Comparison of ENCODE assay signal across 12 cellular contexts in genomic region chr4:103400405-103400804, GRCh38.
DNase-seq lines count a peak whose midpoint lies in the region; ATAC-seq and TF ChIP-seq lines count a peak whose summit lies in the region.
"Had no signal": no experiment of that assay in that cellular context is flagged by ENCODE, and none has a peak within 500 bp of the region (broad histone marks: within the 10 kb centered on the region; RNA-seq: fewer than 3 reads in every experiment).

No MANE protein-coding gene starts in this region.

- H3K36me3 ChIP-seq in mammary epithelial cell (ENCODE audit: insufficient read depth, low read length), result no peaks in the 10 kb centered on the region
- H3K36me3 ChIP-seq: BE2C, uterus had no signal

- H3K9ac ChIP-seq in mammary epithelial cell (ENCODE audit: insufficient read depth, low read length), result no peak overlapping the region

- BruUV-seq in mammary epithelial cell (replicated peaks; lab: Mats Ljungman, UMichigan), result no TSS peak

- H4K20me1 ChIP-seq in mammary epithelial cell (ENCODE audit: insufficient read depth, low read length), result no peaks in the 10 kb centered on the region

- DNase-seq in ELR (ENCODE audit: low read depth) (peak; percentile 51), mammary epithelial cell (peak; percentile 91), medulla oblongata (ENCODE audit: extremely low spot score) (no peak), dorsolateral prefrontal cortex (no peak)
- DNase-seq in effector CD4-positive, alpha-beta T cell, result no peak
- DNase-seq: activated naive CD8-positive, alpha-beta T cell treated with anti-CD3 and anti-CD28 coated beads for 36 hours; BE2C; KBM-7; uterus had no signal

- H3K27me3 ChIP-seq in mammary epithelial cell (ENCODE audit: insufficient read depth, low read length) (no peaks in the 10 kb centered on the region), dorsolateral prefrontal cortex (peaks cover 0 to 7% (median 0%) of the 10 kb centered on the region in 45 donors)
- H3K27me3 ChIP-seq: BE2C, uterus had no signal

- CTCF ChIA-PET in mammary epithelial cell (lab: Charles Lee; ENCODE audit: low non-redundant PET), result no interaction called here

- H3K79me2 ChIP-seq in mammary epithelial cell (ENCODE audit: insufficient read depth, low read length), result no peaks in the 10 kb centered on the region

- no peak overlapping the region for H2AFZ ChIP-seq in mammary epithelial cell (ENCODE audit: low read depth, low read length)

- H3K27ac ChIP-seq in mammary epithelial cell (ENCODE audit: insufficient read depth, low read depth, low read length) (no peak overlapping the region), dorsolateral prefrontal cortex (no peak overlapping the region)
- H3K27ac ChIP-seq: uterus had no signal

- ATAC-seq in GM21717 (IDR thresholded peaks at IDR 0.05; ENCODE audit: unreplicated experiment) (peak; percentile 78), HG03432 (IDR thresholded peaks at IDR 0.05; ENCODE audit: unreplicated experiment) (peak; percentile 81), HG03135 (IDR thresholded peaks at IDR 0.05; ENCODE audit: unreplicated experiment) (no peak)

- H3K4me3 ChIP-seq in mammary epithelial cell (replicated peaks in 1 of 3; ENCODE audit: insufficient read depth in 1 of 3, low read depth in 2 of 3, low read length in 3 of 3), result no peak overlapping the region
- no peak overlapping the region for H3K4me3 ChIP-seq in dorsolateral prefrontal cortex
- H3K4me3 ChIP-seq: uterus had no signal

- in situ Hi-C loops in mammary epithelial cell (cut with MboI; ENCODE audit: low sequenced_read_pairs in 2 of 2), result no loop called here

- peak overlapping the region; percentile 47 for H3K4me2 ChIP-seq in mammary epithelial cell (ENCODE audit: insufficient read depth, low read depth, low read length)

- WGBS in mammary epithelial cell (ENCODE audit: low coverage, missing lambda C conversion rate), result 0% methylated on average over 1 of the region's 1 CpG

- no peak for TF ChIP-seq CTCF in mammary epithelial cell (conservative IDR thresholded peaks at IDR 0.05 in 1 of 2, IDR thresholded peaks at IDR 0.05 in 1 of 2; ENCODE audit: extremely low read depth in 1 of 2, insufficient read depth in 1 of 2, low read depth in 1 of 2, low read length in 2 of 2)
- no peak for TF ChIP-seq CTCF in dorsolateral prefrontal cortex (IDR thresholded peaks at IDR 0.05 in 54 of 56, conservative IDR thresholded peaks at IDR 0.05 in 2 of 56; ENCODE audit: low read depth in 1 of 56, partially characterized antibody in 56 of 56)

- dilution Hi-C loops in mammary epithelial cell (cut with HindIII; ENCODE audit: low sequenced_read_pairs), result no loop called here

- intact Hi-C loops in mammary epithelial cell (cut with micrococcal nuclease) (no loop called here), dorsolateral prefrontal cortex (cut with DNase I) (no loop called here)

- H3K9me3 ChIP-seq in mammary epithelial cell (replicated peaks; ENCODE audit: insufficient read depth, low read length), result no peaks in the 10 kb centered on the region
- H3K9me3 ChIP-seq: BE2C, uterus had no signal

- H3K4me1 ChIP-seq in mammary epithelial cell (ENCODE audit: insufficient read depth, low read length), result peaks cover 8% of the 10 kb centered on the region
- H3K4me1 ChIP-seq: BE2C, uterus had no signal

Comparison
In these comparisons a context has a peak if more than half of its experiments do, and no peak if none do; other contexts are left out.
1. DNase-seq: peak in ELR (single experiment) and mammary epithelial cell (single experiment); none in medulla oblongata (single experiment), effector CD4-positive, alpha-beta T cell (single experiment) and dorsolateral prefrontal cortex (0 of 10).